8 cellular contexts compared by ENCODE assay signal in the genomic region with DNA sequence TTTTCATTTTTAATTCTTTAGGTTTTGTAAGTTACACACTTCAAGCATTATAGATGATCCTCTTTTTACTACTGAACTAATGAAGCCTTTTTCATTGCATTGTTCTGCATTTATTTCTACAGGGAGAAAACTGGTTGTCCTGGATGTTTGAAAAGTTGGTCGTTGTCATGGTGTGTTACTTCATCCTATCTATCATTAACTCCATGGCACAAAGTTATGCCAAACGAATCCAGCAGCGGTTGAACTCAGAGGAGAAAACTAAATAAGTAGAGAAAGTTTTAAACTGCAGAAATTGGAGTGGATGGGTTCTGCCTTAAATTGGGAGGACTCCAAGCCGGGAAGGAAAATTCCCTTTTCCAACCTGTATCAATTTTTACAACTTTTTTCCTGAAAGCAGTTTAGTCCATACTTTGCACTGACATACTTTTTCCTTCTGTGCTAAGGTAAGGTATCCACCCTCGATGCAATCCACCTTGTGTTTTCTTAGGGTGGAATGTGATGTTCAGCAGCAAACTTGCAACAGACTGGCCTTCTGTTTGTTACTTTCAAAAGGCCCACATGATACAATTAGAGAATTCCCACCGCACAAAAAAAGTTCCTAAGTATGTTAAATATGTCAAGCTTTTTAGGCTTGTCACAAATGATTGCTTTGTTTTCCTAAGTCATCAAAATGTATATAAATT. TPM values are rescaled to one million over a fixed set of nuclear protein-coding genes. Genes with fewer than 3 reads are reported as not detected.
A peak's percentile ranks its signal among the peaks of the same experiment; 100 is the strongest.
DNase-seq lines count a peak whose midpoint lies in the region; ATAC-seq and TF ChIP-seq lines count a peak whose summit lies in the region.

No MANE protein-coding gene starts in this region.

- ATAC-seq in left lung (no peak), GM18867 (IDR thresholded peaks at IDR 0.05; ENCODE audit: unreplicated experiment) (no peak)

- intact Hi-C loops in left lung (cut with DNase I) = no loop called here
- intact Hi-C loops in uterus (cut with DNase I; ENCODE audit: low total_unique reads) = loop anchor here (10.0 kb wide), 1 partner anchor 85 kb away; no protein-coding TSS in a partner anchor

- no peak for TF ChIP-seq POLR2A in uterus (IDR thresholded peaks at IDR 0.05)

- H3K4me3 ChIP-seq in left lung = peak overlapping the region; percentile 49 to 63
- H3K4me3 ChIP-seq in uterus = peak overlapping the region; percentile 61 to 63

- H3K9me3 ChIP-seq in left lung (no peaks in the 10 kb centered on the region), uterus (no peaks in the 10 kb centered on the region)

- no peak for TF ChIP-seq CTCF in left lung (IDR thresholded peaks at IDR 0.05)
- no peak for TF ChIP-seq CTCF in uterus (IDR thresholded peaks at IDR 0.05)

- peaks cover 9 to 37% of the 10 kb centered on the region in 2 donors for H3K4me1 ChIP-seq in left lung
- H3K4me1 ChIP-seq in uterus = peaks cover 0 to 3% of the 10 kb centered on the region in 2 donors

- H3K27ac ChIP-seq in angular gyrus (ENCODE audit: low read depth, low read length) = peak overlapping the region; percentile 40
- H3K27ac ChIP-seq in left lung = peak overlapping the region; percentile 96 to 99
- H3K27ac ChIP-seq in uterus = peak overlapping the region; percentile 94 to 97

- H3K27me3 ChIP-seq in left lung (no peaks in the 10 kb centered on the region), uterus (no peaks in the 10 kb centered on the region)

- H3K36me3 ChIP-seq in left lung (peaks cover 0 to 42% of the 10 kb centered on the region in 2 donors), uterus (no peaks in the 10 kb centered on the region)

- DNase-seq in stimulated activated CD4-positive, alpha-beta T cell treated with anti-CD3 and anti-CD28 coated beads, Interleukin-4, amount 100 ng/mL, for 24 hours = peak; percentile 14
- DNase-seq in stimulated activated CD4-positive, alpha-beta T cell treated with anti-CD3 and anti-CD28 coated beads, Interleukin-4, amount 100 ng/mL, for 1 hour = no peak
- DNase-seq in left lung = no peak
- no peak for DNase-seq in uterus
- DNase-seq in activated effector memory CD4-positive, alpha-beta T cell treated with Interleukin-2 at 50 U/mL for 16 hours = no peak
- no peak for DNase-seq in NCI-H2107 treated with DMSO at 0.1 percent for 48 hours (lab: John Stamatoyannopoulos, UW; ENCODE audit: unreplicated experiment)

RNA-seq across cellular contexts. Expression of a gene that starts 53.0 kb away (rescaled TPM):
- total RNA-seq in left lung (1 to 10 TPM; 7.4 to 8.5 TPM), uterus (10 to 100 TPM in 3 of 4 donors, 1 to 10 TPM in 1; 7.7 to 62.9 (median 18.7) TPM)

RNA-seq across cellular contexts. Expression of a gene that starts 53.1 kb away (rescaled TPM):
- total RNA-seq in left lung (10 to 100 TPM; 26.4 to 30.3 TPM), uterus (10 to 100 TPM; 19.2 to 86.2 (median 55.8) TPM)

Comparison
In these comparisons a context has a peak if more than half of its experiments do, and no peak if none do; other contexts are left out.
1. H3K27ac ChIP-seq: peak in every context shown above with its lines; median percentile 98 in left lung; 96 in uterus; 40 in angular gyrus.